In genomic region chr16:76956801-76957200, GRCh38 we compare ENCODE assay signal across 26 cellular contexts.
"Had no signal": no experiment of that assay in that cellular context is flagged by ENCODE, and none has a peak within 500 bp of the region (broad histone marks: within the 10 kb centered on the region; RNA-seq: fewer than 3 reads in every experiment).

No MANE protein-coding gene starts in this region.

- H3K9ac ChIP-seq: parathyroid adenoma had no signal

- H3K79me2 ChIP-seq: parathyroid adenoma had no signal

- ATAC-seq: mucosa of descending colon; naive thymus-derived CD4-positive, alpha-beta T cell; natural killer cell treated with Interleukin-12 subunit alpha and Interleukin-12 subunit beta and Interleukin-15 and Interleukin-18, amount 100 ng/mL, for 72 hours; psoas muscle; stimulated activated memory B cell treated with anti-CD40 and anti-IgM and Interleukin-4, amounts not matched to agents 10 μg/mL and 1 μg/mL and 100 μg/mL, for 72 hours; upper lobe of right lung had no signal

- H3K27me3 ChIP-seq: sigmoid colon, stomach, testis, thyroid gland, transverse colon, upper lobe of right lung, uterus had no signal

- FAIRE-seq: small intestine had no signal

- H3K4me1 ChIP-seq: left ventricle myocardium inferior, parathyroid adenoma, psoas muscle, sigmoid colon, stomach, testis, thyroid gland, transverse colon, upper lobe of right lung, uterus had no signal

- H3K27ac ChIP-seq: left ventricle myocardium inferior, parathyroid adenoma, psoas muscle, sigmoid colon, stomach, testis, thyroid gland, transverse colon, upper lobe of right lung, uterus had no signal

- H3K36me3 ChIP-seq: left ventricle myocardium inferior, sigmoid colon, stomach, thyroid gland, transverse colon, upper lobe of right lung, uterus had no signal

- H3K4me3 ChIP-seq: left ventricle myocardium inferior, lung, mucosa of descending colon, psoas muscle, sigmoid colon, stomach, testis, thyroid gland, transverse colon, upper lobe of right lung, uterus had no signal

- H3K9me3 ChIP-seq: mucosa of descending colon, psoas muscle, testis, thyroid gland, transverse colon, upper lobe of right lung, uterus had no signal

- DNase-seq: hypothalamus; immature natural killer cell; islet precursor cell; left ventricle myocardium inferior; midbrain; mucosa of descending colon; naive thymus-derived CD4-positive, alpha-beta T cell; nucleus accumbens; psoas muscle; sigmoid colon; small intestine; stimulated activated CD4-positive, alpha-beta T cell treated with anti-CD3 and anti-CD28 coated beads, Interleukin-1b, Interleukin-23, amount 100 ng/mL, for 48 hours; stimulated activated CD4-positive, alpha-beta T cell treated with anti-CD3 and anti-CD28 coated beads, Interleukin-2, amount 100 ng/mL, for 48 hours; stimulated activated CD4-positive, alpha-beta T cell treated with anti-CD3 and anti-CD28 coated beads, Interleukin-4, amount 100 ng/mL, for 4 hours; stimulated activated CD8-positive, alpha-beta memory T cell treated with anti-CD3 and anti-CD28 coated beads, Interleukin-4, amount 100 ng/mL, for 48 hours; stimulated activated naive CD4-positive, alpha-beta T cell treated with Interleukin-2 at 50 U/mL for 16 hours; stomach; testis; thyroid gland; transverse colon; upper lobe of right lung; uterus had no signal

- H2AFZ ChIP-seq: parathyroid adenoma had no signal
